ENCODE assay signal across 8 cellular contexts in genomic region chr1:28886731-28887417, GRCh38. TPM values are rescaled to one million over a fixed set of nuclear protein-coding genes. Genes with fewer than 3 reads are reported as not detected.
DNase-seq lines count a peak whose midpoint lies in the region; ATAC-seq lines count a peak whose summit lies in the region.

No MANE protein-coding gene starts in this region.

- in situ Hi-C loops in ACHN (cut with HindIII; ENCODE audit: low pct_ligation_motif_present, low pct_unique_long_range_greater_than_20kb, low sequenced_read_pairs) = loop anchor here (10.0 kb wide), 1 partner anchor 148 kb away; no protein-coding TSS in a partner anchor

- ATAC-seq in GM18868 (IDR thresholded peaks at IDR 0.05; ENCODE audit: unreplicated experiment) (peak; percentile 60), HG03439 (IDR thresholded peaks at IDR 0.05; ENCODE audit: unreplicated experiment) (peak; percentile 64)

- DNase-seq in ACHN (peak; percentile 85), NCI-H82 treated with DMSO at 0.1 percent for 48 hours (lab: John Stamatoyannopoulos, UW; ENCODE audit: unreplicated experiment) (peak; percentile 66), lung microvascular endothelial cell (ENCODE audit: low read depth in 2 of 2) (peak; percentile 40 to 90)
- peak; percentile 69 to 82 for DNase-seq in activated CD8-positive, alpha-beta memory T cell treated with anti-CD3 and anti-CD28 coated beads for 1 hour (ENCODE audit: extremely low read depth in 1 of 2, low read depth in 1 of 2)
- DNase-seq in effector CD4-positive, alpha-beta T cell = peak; percentile 86
- DNase-seq in stimulated activated CD4-positive, alpha-beta T cell treated with anti-CD3 and anti-CD28 coated beads, TNF-alpha, amount 100 ng/mL, for 48 hours (ENCODE audit: low read depth in 3 of 3) = peak; percentile 80 to 85 (median 82)

RNA-seq across cellular contexts. Expression of gene EPB41, which starts 27.5 kb away (rescaled TPM):
- 17.2 and 33.3 TPM in 2 replicates for total RNA-seq in lung microvascular endothelial cell

Comparison
In these comparisons a context has a peak if more than half of its experiments do, and no peak if none do; other contexts are left out.
1. Peak in every context shown above with its lines: DNase-seq and ATAC-seq.